8 cellular contexts compared by ENCODE assay signal in the genomic region with DNA sequence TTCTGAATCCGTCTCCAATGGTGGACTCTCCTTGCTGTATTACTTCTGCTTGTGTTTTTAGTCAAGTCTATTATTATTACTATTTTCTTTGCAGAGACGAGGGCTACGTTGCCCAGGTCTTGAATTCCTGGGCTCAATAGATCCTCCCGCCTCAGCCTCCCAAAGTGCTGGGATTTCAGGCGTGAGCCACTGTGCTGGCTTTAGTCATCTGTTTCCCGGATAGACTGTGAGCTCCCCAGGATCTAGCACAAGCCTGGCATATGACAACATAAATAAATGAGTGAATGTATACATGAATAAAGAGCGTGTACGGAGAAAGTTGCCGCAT. TPM values are rescaled to one million over a fixed set of nuclear protein-coding genes. Genes with fewer than 3 reads are reported as not detected.
A peak's percentile ranks its signal among the peaks of the same experiment; 100 is the strongest.
DNase-seq lines count a peak whose midpoint lies in the region; ATAC-seq and TF ChIP-seq lines count a peak whose summit lies in the region.

No MANE protein-coding gene starts in this region.

- H3K4me1 ChIP-seq in stomach smooth muscle (ENCODE audit: control insufficient read depth, insufficient read depth, low read length) (peaks cover 14% of the 10 kb centered on the region), thyroid gland (peaks cover 12 to 14% of the 10 kb centered on the region in 2 donors)

- no peak for DNase-seq in activated naive CD4-positive, alpha-beta T cell treated with anti-CD3 and anti-CD28 coated beads for 36 hours
- DNase-seq in activated naive CD4-positive, alpha-beta T cell treated with Interleukin-2 at 50 U/mL for 16 hours = no peak
- DNase-seq in WTC11 (ENCODE audit: low spot score) = no peak
- no peak for DNase-seq in thyroid gland
- DNase-seq in NCI-H1048 (lab: John Stamatoyannopoulos, UW) = no peak
- DNase-seq in NCI-H2171 (lab: John Stamatoyannopoulos, UW) = no peak

- intact Hi-C loops in activated naive CD4-positive, alpha-beta T cell treated with anti-CD3 and anti-CD28 coated beads for 36 hours (cut with micrococcal nuclease) = loop anchor here (1.0 to 5.0 kb wide), 8 partner anchors 20 to 531 kb away; a partner anchor contains a TSS
- intact Hi-C loops in thyroid gland (cut with DNase I) = no loop called here

- POLR2A ChIA-PET in WTC11 (lab: Charles Lee) = interaction anchor here (0.7 to 2.1 kb wide), 5 partner anchors 18 to 582 kb away, joined by 3 to 12 read pairs (median 3); a partner anchor contains a TSS

- H3K9me3 ChIP-seq in stomach smooth muscle (ENCODE audit: control insufficient read depth in 2 of 2, low read length in 2 of 2) (no peaks in the 10 kb centered on the region), thyroid gland (no peaks in the 10 kb centered on the region)

- TF ChIP-seq POLR2A in thyroid gland (IDR thresholded peaks at IDR 0.05) = no peak

- H3K4me3 Mint-ChIP-seq in activated naive CD4-positive, alpha-beta T cell treated with anti-CD3 and anti-CD28 coated beads for 36 hours = peak overlapping the region; percentile 99
- H3K4me3 Mint-ChIP-seq in WTC11 = peak overlapping the region; percentile 100

- H3K36me3 ChIP-seq in stomach smooth muscle (ENCODE audit: control insufficient read depth in 2 of 2, insufficient read depth in 2 of 2, low read length in 2 of 2) (no peaks in the 10 kb centered on the region), thyroid gland (no peaks in the 10 kb centered on the region)

- peaks cover 2% of the 10 kb centered on the region for H3K36me3 Mint-ChIP-seq in activated naive CD4-positive, alpha-beta T cell treated with anti-CD3 and anti-CD28 coated beads for 36 hours (ENCODE audit: low read depth)
- no peaks in the 10 kb centered on the region for H3K36me3 Mint-ChIP-seq in WTC11

- H3K9ac ChIP-seq in stomach smooth muscle (ENCODE audit: low read length in 2 of 2) = peak overlapping the region; percentile 64 to 80

- peaks cover 32% of the 10 kb centered on the region for H3K4me1 Mint-ChIP-seq in activated naive CD4-positive, alpha-beta T cell treated with anti-CD3 and anti-CD28 coated beads for 36 hours (ENCODE audit: low read depth)
- peaks cover 21% of the 10 kb centered on the region for H3K4me1 Mint-ChIP-seq in WTC11

- no peaks in the 10 kb centered on the region for H3K27me3 Mint-ChIP-seq in activated naive CD4-positive, alpha-beta T cell treated with anti-CD3 and anti-CD28 coated beads for 36 hours (ENCODE audit: low read depth)
- peaks cover 14% of the 10 kb centered on the region for H3K27me3 Mint-ChIP-seq in WTC11 (ENCODE audit: low read depth)

- H3K9me3 Mint-ChIP-seq in activated naive CD4-positive, alpha-beta T cell treated with anti-CD3 and anti-CD28 coated beads for 36 hours = no peaks in the 10 kb centered on the region
- H3K9me3 Mint-ChIP-seq in WTC11 = no peaks in the 10 kb centered on the region

- peak overlapping the region; percentile 19 for H3K27ac Mint-ChIP-seq in activated naive CD4-positive, alpha-beta T cell treated with anti-CD3 and anti-CD28 coated beads for 36 hours
- peak overlapping the region; percentile 51 for H3K27ac Mint-ChIP-seq in WTC11

- WGBS in thyroid gland, 2 donors = 15 to 22% methylated on average over 9 of the region's 9 CpGs

- TF ChIP-seq CTCF in WTC11 (IDR thresholded peaks at IDR 0.05) (no peak), thyroid gland (IDR thresholded peaks at IDR 0.05) (no peak)

- H3K27me3 ChIP-seq in stomach smooth muscle (ENCODE audit: control insufficient read depth in 1 of 2, insufficient read depth in 2 of 2, low read length in 2 of 2) (no peaks in the 10 kb centered on the region), thyroid gland (no peaks in the 10 kb centered on the region)

- CTCF ChIA-PET in activated naive CD4-positive, alpha-beta T cell treated with anti-CD3 and anti-CD28 coated beads for 36 hours (lab: Charles Lee) = interaction anchor here (0.6 to 5.1 kb wide), 10 partner anchors 18 to 568 kb away, joined by 3 to 47 read pairs (median 4); a partner anchor contains a TSS
- CTCF ChIA-PET in WTC11 (lab: Charles Lee) = interaction anchor here (0.9 to 3.7 kb wide), 7 partner anchors 9 to 295 kb away, joined by 3 to 27 read pairs (median 3); a partner anchor contains a TSS

- H3K4me3 ChIP-seq in iPS-11a (ENCODE audit: low read depth, low read length) (peak overlapping the region; percentile 94), stomach smooth muscle (ENCODE audit: low read length in 2 of 2) (peak overlapping the region; percentile 89 to 96), thyroid gland (replicated peaks in 1 of 3) (peak overlapping the region in 1 of 3 donors; percentile 90)

- peak; percentile 36 for ATAC-seq in WTC11

- H3K27ac ChIP-seq in stomach smooth muscle (ENCODE audit: low read length) (peak overlapping the region; percentile 18), thyroid gland (peak overlapping the region in 1 of 3 donors; percentile 53)

TF ChIP-seq in WTC11, 78 proteins besides CTCF, POLR2A, EP300 and RAD21:
- TF ChIP-seq, protein P1, sequence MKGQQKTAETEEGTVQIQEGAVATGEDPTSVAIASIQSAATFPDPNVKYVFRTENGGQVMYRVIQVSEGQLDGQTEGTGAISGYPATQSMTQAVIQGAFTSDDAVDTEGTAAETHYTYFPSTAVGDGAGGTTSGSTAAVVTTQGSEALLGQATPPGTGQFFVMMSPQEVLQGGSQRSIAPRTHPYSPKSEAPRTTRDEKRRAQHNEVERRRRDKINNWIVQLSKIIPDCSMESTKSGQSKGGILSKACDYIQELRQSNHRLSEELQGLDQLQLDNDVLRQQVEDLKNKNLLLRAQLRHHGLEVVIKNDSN (CRISPR knock-in tag; IDR thresholded peaks at IDR 0.05) = 0 out of 2 replicates have a peak, but pooled peaks have one; percentile 4
- TF ChIP-seq, protein P2, sequence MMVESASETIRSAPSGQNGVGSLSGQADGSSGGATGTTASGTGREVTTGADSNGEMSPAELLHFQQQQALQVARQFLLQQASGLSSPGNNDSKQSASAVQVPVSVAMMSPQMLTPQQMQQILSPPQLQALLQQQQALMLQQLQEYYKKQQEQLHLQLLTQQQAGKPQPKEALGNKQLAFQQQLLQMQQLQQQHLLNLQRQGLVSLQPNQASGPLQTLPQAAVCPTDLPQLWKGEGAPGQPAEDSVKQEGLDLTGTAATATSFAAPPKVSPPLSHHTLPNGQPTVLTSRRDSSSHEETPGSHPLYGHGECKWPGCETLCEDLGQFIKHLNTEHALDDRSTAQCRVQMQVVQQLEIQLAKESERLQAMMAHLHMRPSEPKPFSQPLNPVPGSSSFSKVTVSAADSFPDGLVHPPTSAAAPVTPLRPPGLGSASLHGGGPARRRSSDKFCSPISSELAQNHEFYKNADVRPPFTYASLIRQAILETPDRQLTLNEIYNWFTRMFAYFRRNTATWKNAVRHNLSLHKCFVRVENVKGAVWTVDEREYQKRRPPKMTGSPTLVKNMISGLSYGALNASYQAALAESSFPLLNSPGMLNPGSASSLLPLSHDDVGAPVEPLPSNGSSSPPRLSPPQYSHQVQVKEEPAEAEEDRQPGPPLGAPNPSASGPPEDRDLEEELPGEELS (CRISPR knock-in tag; IDR thresholded peaks at IDR 0.05) = no peak
- TF ChIP-seq ELF4 (CRISPR knock-in tag; IDR thresholded peaks at IDR 0.05; ENCODE audit: low read depth) = no peak

RNA-seq across cellular contexts. Expression of a gene that starts 0.4 kb away (rescaled TPM):
- total RNA-seq in activated naive CD4-positive, alpha-beta T cell treated with anti-CD3 and anti-CD28 coated beads for 36 hours = 10 to 100 TPM; 47.3 to 48.0 TPM
- total RNA-seq in WTC11 (2021) (91.4 to 123 TPM (median 93.1 TPM) in 3 replicates), thyroid gland (10 to 100 TPM; 37.3 to 97.0 (median 63.6) TPM)

RNA-seq across cellular contexts. Expression of a gene that starts 19.8 kb away (rescaled TPM):
- 10 to 100 TPM; 34.6 to 36.9 TPM for total RNA-seq in activated naive CD4-positive, alpha-beta T cell treated with anti-CD3 and anti-CD28 coated beads for 36 hours
- total RNA-seq in WTC11 (2021) (39.7 to 43.9 TPM (median 42.1 TPM) in 3 replicates), thyroid gland (10 to 100 TPM; 20.7 to 64.9 (median 29.3) TPM)
